Comparison of ENCODE assay signal across 17 cellular contexts in genomic region chrY:13233918-13234317, GRCh38.
DNase-seq lines count a peak whose midpoint lies in the region; ATAC-seq and TF ChIP-seq lines count a peak whose summit lies in the region.
"Had no signal": no experiment of that assay in that cellular context is flagged by ENCODE, and none has a peak within 500 bp of the region (broad histone marks: within the 10 kb centered on the region; RNA-seq: fewer than 3 reads in every experiment).

No MANE protein-coding gene starts in this region.

- no peak overlapping the region for H3K4me3 ChIP-seq in skeletal muscle cell (ENCODE audit: low read depth, low read length)
- H3K4me3 ChIP-seq: BLaER1 treated with 17β-estradiol and CSF1 and Interleukin-3, amounts not matched to agents 10 nM and 100 nM had no signal

- DNase-seq in H4 (ENCODE audit: low spot score) (peak; percentile 43), NCI-H69 (lab: John Stamatoyannopoulos, UW) (peak; percentile 30), foreskin keratinocyte (peak in 1 of 2 donors; percentile 6), skeletal muscle cell (ENCODE audit: low read depth) (peak; percentile 3), germinal center (ENCODE audit: low spot score) (no peak), NCI-H2107 treated with DMSO at 0.1 percent for 48 hours (lab: John Stamatoyannopoulos, UW; ENCODE audit: unreplicated experiment) (no peak)
- DNase-seq: activated CD4-positive, alpha-beta T cell treated with anti-CD3 and anti-CD28 coated beads for 4 hours; activated naive CD4-positive, alpha-beta T cell treated with anti-CD3 and anti-CD28 coated beads, Interleukin-2, amount 10 ng/mL, durations not matched to agents 7 days and 5 days; DMS153; MM.1S; NCI-H2227 treated with DMSO at 0.1 percent for 48 hours; retina; stimulated activated CD4-positive, alpha-beta T cell treated with anti-CD3 and anti-CD28 coated beads, Interleukin-2, amount 100 ng/mL, for 24 hours; T1000 had no signal

- H3K27me3 ChIP-seq in foreskin keratinocyte, result no peaks in the 10 kb centered on the region
- H3K27me3 ChIP-seq: BLaER1 treated with 17β-estradiol and CSF1 and Interleukin-3, amounts not matched to agents 10 nM and 100 nM had no signal

- TF ChIP-seq CTCF in foreskin keratinocyte (conservative IDR thresholded peaks at IDR 0.05), result no peak

- no peak overlapping the region for H3K27ac ChIP-seq in foreskin keratinocyte
- H3K27ac ChIP-seq: BLaER1 treated with 17β-estradiol and CSF1 and Interleukin-3, amounts not matched to agents 10 nM and 100 nM had no signal

- H3K4me1 ChIP-seq in foreskin keratinocyte, result no peaks in the 10 kb centered on the region
- H3K4me1 ChIP-seq: BLaER1 treated with 17β-estradiol and CSF1 and Interleukin-3, amounts not matched to agents 10 nM and 100 nM had no signal

- ATAC-seq in foreskin keratinocyte (peak; percentile 21), GM18907 (IDR thresholded peaks at IDR 0.05; ENCODE audit: unreplicated experiment) (no peak)
- no peak for ATAC-seq in activated CD4-positive, CD25-positive, alpha-beta regulatory T cell treated with anti-CD3 and anti-CD28 coated beads, Interleukin-2, amount 50 U/mL, for 24 hours

Comparison
In these comparisons a context has a peak if more than half of its experiments do, and no peak if none do; other contexts are left out.
1. DNase-seq: peak in H4 (single experiment), NCI-H69 (single experiment) and skeletal muscle cell (single experiment); none in germinal center (single experiment) and NCI-H2107 treated with DMSO at 0.1 percent for 48 hours (single experiment).